ENCODE assay signal across 12 cellular contexts in the genomic region with DNA sequence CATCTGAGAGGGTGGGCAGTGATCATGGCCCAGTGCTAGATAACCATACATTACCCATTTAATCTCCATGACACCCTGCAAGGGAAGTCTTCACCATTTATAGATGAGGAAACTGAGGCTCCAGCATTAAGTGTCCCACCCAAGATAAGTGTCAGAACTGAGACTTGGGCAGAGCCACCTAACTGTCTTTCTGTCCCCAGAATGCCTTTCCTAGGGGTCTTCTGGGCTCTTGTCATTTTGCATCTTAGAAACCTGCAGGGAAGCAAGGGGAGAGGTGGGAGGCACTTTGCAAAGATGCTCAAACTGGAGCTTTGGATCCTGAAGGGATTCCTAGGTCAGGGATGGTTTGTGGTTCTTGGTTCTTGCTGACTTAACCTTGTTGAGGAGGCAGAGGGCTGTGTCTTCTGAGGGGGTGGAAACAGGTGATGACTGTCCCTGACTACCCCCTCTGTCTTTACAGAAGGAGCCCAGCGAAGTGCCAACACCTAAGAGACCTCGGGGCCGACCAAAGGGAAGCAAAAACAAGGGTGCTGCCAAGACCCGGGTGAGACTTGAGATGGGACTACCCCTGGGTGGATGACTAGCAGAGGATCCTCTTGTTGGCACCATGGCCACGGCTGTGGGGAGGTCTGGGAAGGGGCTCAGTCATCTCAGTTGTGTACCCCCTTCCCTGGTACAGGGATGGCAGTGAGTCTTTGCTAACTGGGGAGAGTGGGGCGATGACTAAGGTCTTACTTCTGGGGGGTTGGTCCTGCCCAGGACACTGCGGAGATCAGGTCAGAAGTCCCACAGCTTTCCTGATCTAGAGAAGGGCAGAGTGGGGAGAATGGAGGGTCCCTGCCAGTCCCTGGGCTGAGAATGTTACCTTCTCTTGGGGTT. TPM values are rescaled to one million over a fixed set of nuclear protein-coding genes. Genes with fewer than 3 reads are reported as not detected.
DNase-seq lines count a peak whose midpoint lies in the region; ATAC-seq, FAIRE-seq and TF ChIP-seq lines count a peak whose summit lies in the region.
"Had no signal": no experiment of that assay in that cellular context is flagged by ENCODE, and none has a peak within 500 bp of the region (broad histone marks: within the 10 kb centered on the region; RNA-seq: fewer than 3 reads in every experiment).

No MANE protein-coding gene starts in this region.

- POLR2A ChIA-PET in activated CD4-positive, alpha-beta memory T cell treated with anti-CD3 and anti-CD28 coated beads, Interleukin-2, amount 10 ng/mL, durations not matched to agents 7 days and 5 days (lab: Charles Lee): interaction anchor here (0.7 kb wide), 1 partner anchor 46 kb away, joined by 3 read pairs; no protein-coding TSS in a partner anchor

- H3K4me3 Mint-ChIP-seq in activated CD4-positive, alpha-beta memory T cell treated with anti-CD3 and anti-CD28 coated beads, Interleukin-2, amount 10 ng/mL, durations not matched to agents 7 days and 5 days: no peak overlapping the region

- no peak for TF ChIP-seq CTCF in kidney (IDR thresholded peaks at IDR 0.05; ENCODE audit: borderline replicate concordance, extremely low read depth, insufficient read depth)

- H3K4me1 ChIP-seq in kidney (ENCODE audit: control insufficient read depth in 1 of 2, insufficient read depth in 1 of 2, low read depth in 1 of 2, low read length in 2 of 2): peaks cover 2 to 4% of the 10 kb centered on the region in 2 donors

- no peaks in the 10 kb centered on the region for H3K9me3 Mint-ChIP-seq in activated CD4-positive, alpha-beta memory T cell treated with anti-CD3 and anti-CD28 coated beads, Interleukin-2, amount 10 ng/mL, durations not matched to agents 7 days and 5 days

- intact Hi-C loops in kidney (cut with DNase I): loop anchor here (10.0 kb wide), 1 partner anchor 172 kb away; no protein-coding TSS in a partner anchor

- DNase-seq in AG08396 (ENCODE audit: low spot score) (peak; percentile 40), GM12891 (ENCODE audit: insufficient read length, low spot score) (no peak), kidney (peak; percentile 53), NCI-H345 (lab: John Stamatoyannopoulos, UW) (no peak), GM19239 (ENCODE audit: insufficient read length, low spot score) (no peak), NCI-H82 treated with DMSO at 0.1 percent for 48 hours (lab: John Stamatoyannopoulos, UW; ENCODE audit: unreplicated experiment) (no peak)
- no peak for DNase-seq in activated CD4-positive, alpha-beta memory T cell treated with anti-CD3 and anti-CD28 coated beads, Interleukin-2, amount 10 ng/mL, durations not matched to agents 7 days and 5 days
- DNase-seq: activated CD4-positive, alpha-beta T cell treated with anti-CD3 and anti-CD28 coated beads for 1 hour; effector CD8-positive, alpha-beta T cell; retina had no signal

- CTCF ChIA-PET in activated CD4-positive, alpha-beta memory T cell treated with anti-CD3 and anti-CD28 coated beads, Interleukin-2, amount 10 ng/mL, durations not matched to agents 7 days and 5 days (lab: Charles Lee): no interaction called here

- H3K27ac Mint-ChIP-seq in activated CD4-positive, alpha-beta memory T cell treated with anti-CD3 and anti-CD28 coated beads, Interleukin-2, amount 10 ng/mL, durations not matched to agents 7 days and 5 days: peak overlapping the region; percentile 66

- no peak for FAIRE-seq in GM12891 (lab: Jason Lieb, UNC)
- FAIRE-seq in kidney (lab: Jason Lieb, UNC): no peak
- no peak for FAIRE-seq in GM19239 (lab: Jason Lieb, UNC)

- no peaks in the 10 kb centered on the region for H3K9me3 ChIP-seq in kidney (ENCODE audit: control insufficient read depth in 1 of 2, low read length in 2 of 2)
- H3K9me3 ChIP-seq: MG63 had no signal

- no peak overlapping the region for H3K4me3 ChIP-seq in kidney (ENCODE audit: low read length in 2 of 2)
- H3K4me3 ChIP-seq: MG63 had no signal

- TF ChIP-seq POLR2A in GM12891 (IDR thresholded peaks at IDR 0.05; ENCODE audit: low read depth, low read length): no peak

- H3K36me3 Mint-ChIP-seq in activated CD4-positive, alpha-beta memory T cell treated with anti-CD3 and anti-CD28 coated beads, Interleukin-2, amount 10 ng/mL, durations not matched to agents 7 days and 5 days (ENCODE audit: low read depth): peaks cover 63% of the 10 kb centered on the region

- H3K9ac ChIP-seq in kidney (ENCODE audit: low read length in 2 of 2): no peak overlapping the region

- no peak overlapping the region for H3K27ac ChIP-seq in kidney (ENCODE audit: low read depth in 2 of 2, low read length in 2 of 2)

- H3K4me1 Mint-ChIP-seq in activated CD4-positive, alpha-beta memory T cell treated with anti-CD3 and anti-CD28 coated beads, Interleukin-2, amount 10 ng/mL, durations not matched to agents 7 days and 5 days: peaks cover 83% of the 10 kb centered on the region

- H3K36me3 ChIP-seq in kidney (ENCODE audit: control insufficient read depth in 1 of 2, insufficient read depth in 2 of 2, low read length in 2 of 2): no peaks in the 10 kb centered on the region

- no peak for ATAC-seq in HG02885 (IDR thresholded peaks at IDR 0.05; ENCODE audit: poor library complexity, unreplicated experiment)

- no peaks in the 10 kb centered on the region for H3K27me3 Mint-ChIP-seq in activated CD4-positive, alpha-beta memory T cell treated with anti-CD3 and anti-CD28 coated beads, Interleukin-2, amount 10 ng/mL, durations not matched to agents 7 days and 5 days

TF ChIP-seq in GM12891, 5 proteins besides CTCF, POLR2A, EP300 and RAD21:
- no peak for TF ChIP-seq TAF1 (IDR thresholded peaks at IDR 0.05; ENCODE audit: low read depth, low read length)
- no peak for TF ChIP-seq SPI1 (IDR thresholded peaks at IDR 0.05; ENCODE audit: low read depth, low read length)
- TF ChIP-seq POU2F2 (IDR thresholded peaks at IDR 0.05; ENCODE audit: low read depth, low read length): no peak
- peak; percentile 50 for TF ChIP-seq POLR2AphosphoS5 (IDR thresholded peaks at IDR 0.05; ENCODE audit: low read depth, low read length)
- TF ChIP-seq PAX5 (IDR thresholded peaks at IDR 0.05; ENCODE audit: insufficient read depth, low read length, severe bottlenecking): no peak
TF ChIP-seq in GM12891: peak in this region for 1.

RNA-seq across cellular contexts. Expression of a gene that starts 5.8 kb away (rescaled TPM):
- 367 TPM for polyA plus RNA-seq in GM12891 (2012; ENCODE audit: low read depth, missing spikeins)
- 100 to 1,000 TPM; 269 to 282 TPM for total RNA-seq in activated CD4-positive, alpha-beta memory T cell treated with anti-CD3 and anti-CD28 coated beads, Interleukin-2, amount 10 ng/mL, durations not matched to agents 7 days and 5 days
- total RNA-seq in kidney: 46.5 TPM
- 27.1 TPM for polyA plus RNA-seq in kidney (ENCODE audit: insufficient read depth, low read depth, low replicate concordance)

RNA-seq across cellular contexts. Expression of a gene that starts 6.3 kb away (rescaled TPM):
- polyA plus RNA-seq in GM12891 (2012; ENCODE audit: low read depth, missing spikeins): 14.2 TPM
- 10 to 100 TPM; 38.3 to 38.4 TPM for total RNA-seq in activated CD4-positive, alpha-beta memory T cell treated with anti-CD3 and anti-CD28 coated beads, Interleukin-2, amount 10 ng/mL, durations not matched to agents 7 days and 5 days
- total RNA-seq in kidney: 22.6 TPM
- 53.5 TPM for polyA plus RNA-seq in kidney (ENCODE audit: insufficient read depth, low read depth, low replicate concordance)

Comparison
In these comparisons a context has a peak if more than half of its experiments do, and no peak if none do; other contexts are left out.
1. DNase-seq: peak in AG08396 (single experiment) and kidney (single experiment); none in GM12891 (single experiment), activated CD4-positive, alpha-beta memory T cell treated with anti-CD3 and anti-CD28 coated beads, Interleukin-2, amount 10 ng/mL, durations not matched to agents 7 days and 5 days (single experiment), NCI-H345 (single experiment), GM19239 (single experiment) and NCI-H82 treated with DMSO at 0.1 percent for 48 hours (single experiment).